In genomic region chr5:45094876-45095275, GRCh38 we compare ENCODE assay signal across 29 cellular contexts.
"Had no signal": no experiment of that assay in that cellular context is flagged by ENCODE, and none has a peak within 500 bp of the region (broad histone marks: within the 10 kb centered on the region; RNA-seq: fewer than 3 reads in every experiment).

No MANE protein-coding gene starts in this region.

- H3K27ac Mint-ChIP-seq: activated CD8-positive, alpha-beta memory T cell treated with anti-CD3 and anti-CD28 coated beads, Interleukin-2, amount 10 ng/mL, durations not matched to agents 7 days and 5 days; activated naive CD4-positive, alpha-beta T cell treated with anti-CD3 and anti-CD28 coated beads, Interleukin-2, amount 50 U/mL, for 24 hours; activated T-cell treated with anti-CD3 and anti-CD28 coated beads, Interleukin-2, amount 50 U/mL, for 24 hours; activated T-helper 1 cell treated with anti-CD3 and anti-CD28 coated beads, Interleukin-12 subunit alpha, Interleukin-12 subunit beta, Interleukin-2, Interleukin-4 antibody, amounts not matched to agents 30 ng/mL and 10 ng/mL and 1 ng/mL, durations not matched to agents 14 hours and 24 hours and 36 hours had no signal

- H3K27ac ChIP-seq: breast epithelium, colonic mucosa, RWPE1, SJCRH30, WERI-Rb-1 had no signal

- ATAC-seq: activated CD4-positive, CD25-positive, alpha-beta regulatory T cell treated with anti-CD3 and anti-CD28 coated beads, Interleukin-2, amount 50 U/mL, for 24 hours; activated CD8-positive, alpha-beta memory T cell treated with anti-CD3 and anti-CD28 coated beads, Interleukin-2, amount 10 ng/mL, durations not matched to agents 7 days and 5 days; Panc1 had no signal

- H3K4me1 Mint-ChIP-seq: activated CD8-positive, alpha-beta memory T cell treated with anti-CD3 and anti-CD28 coated beads, Interleukin-2, amount 10 ng/mL, durations not matched to agents 7 days and 5 days; activated naive CD4-positive, alpha-beta T cell treated with anti-CD3 and anti-CD28 coated beads, Interleukin-2, amount 50 U/mL, for 24 hours had no signal

- H3K27me3 Mint-ChIP-seq: activated CD8-positive, alpha-beta memory T cell treated with anti-CD3 and anti-CD28 coated beads, Interleukin-2, amount 10 ng/mL, durations not matched to agents 7 days and 5 days; activated naive CD4-positive, alpha-beta T cell treated with anti-CD3 and anti-CD28 coated beads, Interleukin-2, amount 50 U/mL, for 24 hours; activated T-cell treated with anti-CD3 and anti-CD28 coated beads, Interleukin-2, amount 50 U/mL, for 24 hours had no signal

- H3K4me3 Mint-ChIP-seq: activated CD8-positive, alpha-beta memory T cell treated with anti-CD3 and anti-CD28 coated beads, Interleukin-2, amount 10 ng/mL, durations not matched to agents 7 days and 5 days; activated naive CD4-positive, alpha-beta T cell treated with anti-CD3 and anti-CD28 coated beads, Interleukin-2, amount 50 U/mL, for 24 hours; activated T-cell treated with anti-CD3 and anti-CD28 coated beads, Interleukin-2, amount 50 U/mL, for 24 hours; activated T-helper 1 cell treated with anti-CD3 and anti-CD28 coated beads, Interleukin-12 subunit alpha, Interleukin-12 subunit beta, Interleukin-2, Interleukin-4 antibody, amounts not matched to agents 30 ng/mL and 10 ng/mL and 1 ng/mL, durations not matched to agents 14 hours and 24 hours and 36 hours had no signal

- H3K36me3 Mint-ChIP-seq: activated CD8-positive, alpha-beta memory T cell treated with anti-CD3 and anti-CD28 coated beads, Interleukin-2, amount 10 ng/mL, durations not matched to agents 7 days and 5 days; activated naive CD4-positive, alpha-beta T cell treated with anti-CD3 and anti-CD28 coated beads, Interleukin-2, amount 50 U/mL, for 24 hours had no signal

- DNase-seq: activated CD4-positive, alpha-beta T cell treated with anti-CD3 and anti-CD28 coated beads for 4 hours; activated CD4-positive, alpha-beta T cell treated with anti-CD3 and anti-CD28 coated beads, Interleukin-2, amount 50 U/mL, for 48 hours; activated CD8-positive, alpha-beta memory T cell treated with anti-CD3 and anti-CD28 coated beads, Interleukin-2, amount 10 ng/mL, durations not matched to agents 7 days and 5 days; activated effector memory CD4-positive, alpha-beta T cell treated with Interleukin-2 at 50 U/mL for 16 hours; activated naive CD4-positive, alpha-beta T cell; activated T-cell treated with anti-CD3 and anti-CD28 coated beads, Interleukin-2, amount 50 U/mL, for 24 hours; aorta; caudate nucleus; colonic mucosa; MG63; NCI-H1105; NCI-H1436 treated with DMSO at 0.1 percent for 48 hours; NCI-H187 treated with DMSO at 0.1 percent for 48 hours; NCI-H2081 treated with DMSO at 0.1 percent for 48 hours; NCI-H446 treated with DMSO at 0.1 percent for 48 hours; NCI-H524 treated with DMSO at 0.1 percent for 48 hours; NCI-H82; NK-92 treated with Interleukin-12 subunit alpha and Interleukin-12 subunit beta, amount 100 ng/mL, for 24 hours; Right ventricle myocardium superior; SJCRH30; SK-N-SH; T-helper 1 cell; WERI-Rb-1 had no signal
